ENCODE assay signal across 9 cellular contexts in the genomic region with DNA sequence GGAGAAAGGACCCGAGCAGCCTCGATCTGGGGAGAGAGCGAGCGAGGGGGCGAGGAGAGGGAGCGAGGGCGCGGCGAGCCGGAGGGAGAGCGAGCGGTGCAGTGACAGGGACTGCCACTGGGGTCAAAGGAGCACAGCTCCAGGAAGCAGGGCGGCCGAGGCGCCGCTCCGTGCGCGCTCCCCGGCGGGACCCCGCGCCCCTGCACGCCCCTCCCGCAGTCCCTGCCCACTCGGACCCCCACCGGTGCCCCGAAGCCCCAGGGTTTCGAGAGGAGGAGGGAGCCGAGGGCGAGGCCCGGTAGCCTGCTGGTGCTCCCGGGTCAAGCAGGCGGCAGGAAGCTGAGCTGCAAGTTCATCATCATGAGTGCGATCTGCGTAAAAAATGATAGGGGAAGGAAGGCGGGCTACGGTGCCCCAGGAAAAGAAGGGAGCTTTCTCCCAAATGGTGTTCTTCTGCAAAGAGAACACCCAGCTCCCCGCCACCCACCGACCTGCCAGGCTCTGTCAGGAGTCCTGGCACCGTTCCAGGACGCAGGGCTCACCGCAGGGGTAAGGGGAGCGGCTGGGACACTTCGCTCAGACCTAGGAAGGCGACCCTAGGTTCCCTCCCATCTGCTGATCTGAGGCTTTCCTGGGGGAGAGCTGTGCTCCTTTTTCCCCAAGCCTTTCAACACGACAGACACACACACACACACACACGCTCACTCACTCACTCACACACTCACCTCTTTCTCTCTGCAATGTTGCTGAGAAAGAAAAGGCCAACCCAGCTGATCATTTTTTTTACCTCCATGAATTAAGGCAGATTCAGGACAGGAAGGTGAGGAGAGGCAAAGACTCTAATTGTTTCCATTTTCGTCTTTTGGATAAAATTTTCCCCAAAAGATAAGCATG. TPM values are rescaled to one million over a fixed set of nuclear protein-coding genes. Genes with fewer than 3 reads are reported as not detected.
DNase-seq lines count a peak whose midpoint lies in the region; ATAC-seq and TF ChIP-seq lines count a peak whose summit lies in the region.
"Had no signal": no experiment of that assay in that cellular context is flagged by ENCODE, and none has a peak within 500 bp of the region (broad histone marks: within the 10 kb centered on the region; RNA-seq: fewer than 3 reads in every experiment).

A gene with protein sequence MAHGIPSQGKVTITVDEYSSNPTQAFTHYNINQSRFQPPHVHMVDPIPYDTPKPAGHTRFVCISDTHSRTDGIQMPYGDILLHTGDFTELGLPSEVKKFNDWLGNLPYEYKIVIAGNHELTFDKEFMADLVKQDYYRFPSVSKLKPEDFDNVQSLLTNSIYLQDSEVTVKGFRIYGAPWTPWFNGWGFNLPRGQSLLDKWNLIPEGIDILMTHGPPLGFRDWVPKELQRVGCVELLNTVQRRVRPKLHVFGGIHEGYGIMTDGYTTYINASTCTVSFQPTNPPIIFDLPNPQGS (minus strand): TSS at position 103 of the 894 bp plus-strand sequence. CDS start 5,980 bp downstream, outside the sequence.

- H3K27me3 Mint-ChIP-seq in chondrocyte (ENCODE audit: low read depth) = peaks cover 61% of the 10 kb centered on the region

- DNase-seq in AG08395 (ENCODE audit: low spot score) = peak; percentile 55
- DNase-seq in PC-3 = no peak
- DNase-seq in chondrocyte (ENCODE audit: low spot score) = peak; percentile 81
- DNase-seq in substantia nigra (lab: John Stamatoyannopoulos, UW) = peak in 22 of 49 donors; percentile 4 to 72 (median 28)
- DNase-seq in HT-29 (ENCODE audit: low spot score) = no peak

- no peaks in the 10 kb centered on the region for H3K9me2 ChIP-seq in PC-3 (replicated peaks; ENCODE audit: low read length)

- POLR2A ChIA-PET in PC-3 (lab: Charles Lee; ENCODE audit: unreplicated experiment) = no interaction called here

- peaks cover 3% of the 10 kb centered on the region for H3K36me3 Mint-ChIP-seq in chondrocyte (ENCODE audit: low read depth)

- H3K27ac ChIP-seq in PC-3 (ENCODE audit: low read length) (no peak within 1 kb of the TSS), liver (ENCODE audit: low read depth in 1 of 2, low read length in 2 of 2) (no peak within 1 kb of the TSS), substantia nigra (ENCODE audit: low read depth, low read length, poor library complexity, severe bottlenecking) (peak within 1 kb of the TSS; percentile 11)

- H2AFZ ChIP-seq in PC-3 (ENCODE audit: low read length) = no peak within 1 kb of the TSS

- BruUV-seq in PC-3 (replicated peaks; lab: Mats Ljungman, UMichigan) = no TSS peak

- H3K4me3 Mint-ChIP-seq in chondrocyte (ENCODE audit: unreplicated experiment) = peak within 1 kb of the TSS; percentile 71

- H3K27me3 ChIP-seq in PC-3 (ENCODE audit: low read length) = peaks cover 54% of the 10 kb centered on the region
- peaks cover 0 to 2% (median 0%) of the 10 kb centered on the region in 4 donors for H3K27me3 ChIP-seq in liver (ENCODE audit: control insufficient read depth in 4 of 4, insufficient read depth in 4 of 4, low read length in 3 of 4)

- TF ChIP-seq CTCF in PC-3 (conservative IDR thresholded peaks at IDR 0.05; ENCODE audit: low read depth, low read length) (no peak), chondrocyte (IDR thresholded peaks at IDR 0.05) (peak; percentile 45), liver (IDR thresholded peaks at IDR 0.05; ENCODE audit: low read depth, low read length, missing input control) (peak; percentile 38)

- H3K9me3 ChIP-seq in PC-3 (ENCODE audit: low read length) (no peaks in the 10 kb centered on the region), liver (ENCODE audit: control insufficient read depth in 4 of 4, low read length in 3 of 4) (no peaks in the 10 kb centered on the region)

- WGBS in liver = 6% methylated on average over 49 of the region's 49 CpGs

- H3K36me3 ChIP-seq in PC-3 (ENCODE audit: low read depth, low read length) = no peaks in the 10 kb centered on the region
- H3K36me3 ChIP-seq in liver (ENCODE audit: control insufficient read depth in 4 of 4, insufficient read depth in 3 of 4, low read depth in 1 of 4, low read length in 3 of 4) = no peaks in the 10 kb centered on the region

- ATAC-seq in GM18498 (IDR thresholded peaks at IDR 0.05; ENCODE audit: unreplicated experiment) (peak; percentile 94), HG02852 (IDR thresholded peaks at IDR 0.05; ENCODE audit: unreplicated experiment) (peak; percentile 92), PC-3 (peak; percentile 54; the same call in 1 of the 2 replicates)

- peak in 1 of 2 donors; percentile 26 for TF ChIP-seq RAD21 in liver (IDR thresholded peaks at IDR 0.05)

- H4K20me1 ChIP-seq in PC-3 (ENCODE audit: low read length) = no peaks in the 10 kb centered on the region

- CTCF ChIA-PET in PC-3 (lab: Charles Lee) = interaction anchor here (0.6 kb wide), 1 partner anchor 783 kb away, joined by 4 read pairs; no protein-coding TSS in a partner anchor

- H3K27ac Mint-ChIP-seq in chondrocyte (ENCODE audit: unreplicated experiment) = no peak within 1 kb of the TSS

- H3F3A ChIP-seq in PC-3 (ENCODE audit: low read length, unreplicated experiment) = no peaks in the 10 kb centered on the region

- intact Hi-C loops in PC-3 (cut with micrococcal nuclease) = no loop called here

- H3K9ac ChIP-seq in PC-3 (ENCODE audit: low read length) = no peak within 1 kb of the TSS
- H3K9ac ChIP-seq in liver (ENCODE audit: low read depth in 1 of 2, low read length in 2 of 2) = no peak within 1 kb of the TSS

- H3K4me1 ChIP-seq in PC-3 (ENCODE audit: insufficient read depth, low read length) (no peaks in the 10 kb centered on the region), liver (ENCODE audit: control insufficient read depth in 4 of 4, insufficient read depth in 4 of 4, low read length in 3 of 4) (peaks cover 1 to 24% (median 15%) of the 10 kb centered on the region in 4 donors)

- peaks cover 17% of the 10 kb centered on the region for H3K4me1 Mint-ChIP-seq in chondrocyte (ENCODE audit: low read depth)

- peak within 1 kb of the TSS; percentile 26; the same call in 1 of the 2 replicates for H3K4me2 ChIP-seq in PC-3 (ENCODE audit: low read length)

- H3K4me3 ChIP-seq in PC-3 (ENCODE audit: low read length) = no peak within 1 kb of the TSS
- peak within 1 kb of the TSS; percentile 42 to 81 (median 79) for H3K4me3 ChIP-seq in liver (ENCODE audit: low read depth in 1 of 3, low read length in 3 of 3)

- H3K9me3 Mint-ChIP-seq in chondrocyte (ENCODE audit: low read depth) = no peaks in the 10 kb centered on the region

- H3K79me2 ChIP-seq in PC-3 (ENCODE audit: low read length) = no peaks in the 10 kb centered on the region

TF ChIP-seq in liver, 16 proteins besides CTCF, POLR2A, EP300 and RAD21 (continues in another document):
- TF ChIP-seq YY1 (IDR thresholded peaks at IDR 0.05) (no peak), NR2F2 (IDR thresholded peaks at IDR 0.05) (no peak), EGR1 (IDR thresholded peaks at IDR 0.05; ENCODE audit: low read depth in 2 of 2) (no peak), FOXA2 (IDR thresholded peaks at IDR 0.05) (no peak), SP1 (IDR thresholded peaks at IDR 0.05) (no peak), HNF4G (IDR thresholded peaks at IDR 0.05) (no peak), RXRA (IDR thresholded peaks at IDR 0.05) (no peak), HNF4A (conservative IDR thresholded peaks at IDR 0.05) (no peak), GABPA (IDR thresholded peaks at IDR 0.05 in 1 of 2, conservative IDR thresholded peaks at IDR 0.05 in 1 of 2) (no peak), TAF1 (conservative IDR thresholded peaks at IDR 0.05) (no peak)
- TF ChIP-seq, protein P1, sequence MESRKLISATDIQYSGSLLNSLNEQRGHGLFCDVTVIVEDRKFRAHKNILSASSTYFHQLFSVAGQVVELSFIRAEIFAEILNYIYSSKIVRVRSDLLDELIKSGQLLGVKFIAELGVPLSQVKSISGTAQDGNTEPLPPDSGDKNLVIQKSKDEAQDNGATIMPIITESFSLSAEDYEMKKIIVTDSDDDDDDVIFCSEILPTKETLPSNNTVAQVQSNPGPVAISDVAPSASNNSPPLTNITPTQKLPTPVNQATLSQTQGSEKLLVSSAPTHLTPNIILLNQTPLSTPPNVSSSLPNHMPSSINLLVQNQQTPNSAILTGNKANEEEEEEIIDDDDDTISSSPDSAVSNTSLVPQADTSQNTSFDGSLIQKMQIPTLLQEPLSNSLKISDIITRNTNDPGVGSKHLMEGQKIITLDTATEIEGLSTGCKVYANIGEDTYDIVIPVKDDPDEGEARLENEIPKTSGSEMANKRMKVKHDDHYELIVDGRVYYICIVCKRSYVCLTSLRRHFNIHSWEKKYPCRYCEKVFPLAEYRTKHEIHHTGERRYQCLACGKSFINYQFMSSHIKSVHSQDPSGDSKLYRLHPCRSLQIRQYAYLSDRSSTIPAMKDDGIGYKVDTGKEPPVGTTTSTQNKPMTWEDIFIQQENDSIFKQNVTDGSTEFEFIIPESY (IDR thresholded peaks at IDR 0.05) = no peak
- TF ChIP-seq, protein P2, sequence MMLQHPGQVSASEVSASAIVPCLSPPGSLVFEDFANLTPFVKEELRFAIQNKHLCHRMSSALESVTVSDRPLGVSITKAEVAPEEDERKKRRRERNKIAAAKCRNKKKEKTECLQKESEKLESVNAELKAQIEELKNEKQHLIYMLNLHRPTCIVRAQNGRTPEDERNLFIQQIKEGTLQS (IDR thresholded peaks at IDR 0.05) = no peak
- TF ChIP-seq, protein P3, sequence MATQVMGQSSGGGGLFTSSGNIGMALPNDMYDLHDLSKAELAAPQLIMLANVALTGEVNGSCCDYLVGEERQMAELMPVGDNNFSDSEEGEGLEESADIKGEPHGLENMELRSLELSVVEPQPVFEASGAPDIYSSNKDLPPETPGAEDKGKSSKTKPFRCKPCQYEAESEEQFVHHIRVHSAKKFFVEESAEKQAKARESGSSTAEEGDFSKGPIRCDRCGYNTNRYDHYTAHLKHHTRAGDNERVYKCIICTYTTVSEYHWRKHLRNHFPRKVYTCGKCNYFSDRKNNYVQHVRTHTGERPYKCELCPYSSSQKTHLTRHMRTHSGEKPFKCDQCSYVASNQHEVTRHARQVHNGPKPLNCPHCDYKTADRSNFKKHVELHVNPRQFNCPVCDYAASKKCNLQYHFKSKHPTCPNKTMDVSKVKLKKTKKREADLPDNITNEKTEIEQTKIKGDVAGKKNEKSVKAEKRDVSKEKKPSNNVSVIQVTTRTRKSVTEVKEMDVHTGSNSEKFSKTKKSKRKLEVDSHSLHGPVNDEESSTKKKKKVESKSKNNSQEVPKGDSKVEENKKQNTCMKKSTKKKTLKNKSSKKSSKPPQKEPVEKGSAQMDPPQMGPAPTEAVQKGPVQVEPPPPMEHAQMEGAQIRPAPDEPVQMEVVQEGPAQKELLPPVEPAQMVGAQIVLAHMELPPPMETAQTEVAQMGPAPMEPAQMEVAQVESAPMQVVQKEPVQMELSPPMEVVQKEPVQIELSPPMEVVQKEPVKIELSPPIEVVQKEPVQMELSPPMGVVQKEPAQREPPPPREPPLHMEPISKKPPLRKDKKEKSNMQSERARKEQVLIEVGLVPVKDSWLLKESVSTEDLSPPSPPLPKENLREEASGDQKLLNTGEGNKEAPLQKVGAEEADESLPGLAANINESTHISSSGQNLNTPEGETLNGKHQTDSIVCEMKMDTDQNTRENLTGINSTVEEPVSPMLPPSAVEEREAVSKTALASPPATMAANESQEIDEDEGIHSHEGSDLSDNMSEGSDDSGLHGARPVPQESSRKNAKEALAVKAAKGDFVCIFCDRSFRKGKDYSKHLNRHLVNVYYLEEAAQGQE (IDR thresholded peaks at IDR 0.05) = no peak

RNA-seq across cellular contexts. Expression of the gene that starts here (rescaled TPM):
- not detected in 2 replicates for total RNA-seq in PC-3 (2014; rRNA removed)
- not detected in 3 replicates for total RNA-seq in chondrocyte
- total RNA-seq in liver = 1 to 10 TPM in 1 of 2 donors, under 1 TPM in 1; 0.37 to 1.6 TPM
- polyA plus RNA-seq in liver = under 1 TPM; 0.22 to 0.57 TPM
- total RNA-seq in HT-29 (2014; rRNA removed; shearing (Covaris generic)) = not detected in 2 replicates
- total RNA-seq: HT1080 had no signal

Comparison
In these comparisons a context has a peak if more than half of its experiments do, and no peak if none do; other contexts are left out.
1. Peak in ATAC-seq and H3K4me2 ChIP-seq in PC-3; RNA of the gene not detected or under 1 TPM.
2. Peak in DNase-seq in chondrocyte; RNA of the gene not detected or under 1 TPM.